ENCODE assay signal across 8 cellular contexts in genomic region chr12:49366652-49367380, GRCh38. TPM values are rescaled to one million over a fixed set of nuclear protein-coding genes. Genes with fewer than 3 reads are reported as not detected.
DNase-seq lines count a peak whose midpoint lies in the region; ATAC-seq and TF ChIP-seq lines count a peak whose summit lies in the region.

No MANE protein-coding gene starts in this region.

- H3K4me1 ChIP-seq in colonic mucosa (peaks cover 5% of the 10 kb centered on the region), left lung (peaks cover 7 to 25% of the 10 kb centered on the region in 2 donors)

- peak overlapping the region; percentile 83 for H3K27ac ChIP-seq in colonic mucosa
- peak overlapping the region; percentile 93 to 94 for H3K27ac ChIP-seq in left lung

- no peak for TF ChIP-seq CTCF in colonic mucosa (IDR thresholded peaks at IDR 0.05)
- TF ChIP-seq CTCF in left lung (IDR thresholded peaks at IDR 0.05) = peak in 1 of 2 donors; percentile 37

- no peaks in the 10 kb centered on the region for H3K9me3 ChIP-seq in colonic mucosa
- no peaks in the 10 kb centered on the region for H3K9me3 ChIP-seq in left lung

- H3K36me3 ChIP-seq in colonic mucosa (no peaks in the 10 kb centered on the region), left lung (no peaks in the 10 kb centered on the region)

- H3K4me3 ChIP-seq in colonic mucosa (peak overlapping the region; percentile 85), left lung (peak overlapping the region; percentile 77 to 83)

- DNase-seq in AML-193 (lab: John Stamatoyannopoulos, UW) (peak; percentile 79 to 81), NCI-H510A treated with DMSO at 0.1 percent for 48 hours (lab: John Stamatoyannopoulos, UW) (peak; percentile 92), colonic mucosa (peak; percentile 90), left lung (peak; percentile 86 to 98)
- peak; percentile 92 for DNase-seq in activated CD4-positive, alpha-beta T cell treated with anti-CD3 and anti-CD28 coated beads for 48 hours
- peak; percentile 86 to 95 for DNase-seq in stimulated activated CD4-positive, alpha-beta T cell treated with anti-CD3 and anti-CD28 coated beads, Interleukin-2, amount 100 ng/mL, for 24 hours

- H3K27me3 ChIP-seq in colonic mucosa (no peaks in the 10 kb centered on the region), left lung (no peaks in the 10 kb centered on the region)

- peak overlapping the region; percentile 88 to 94 for H3K9ac ChIP-seq in colonic mucosa (ENCODE audit: low read depth in 2 of 2, low read length in 2 of 2)

- peak; percentile 55 for ATAC-seq in GM19043 (IDR thresholded peaks at IDR 0.05; ENCODE audit: low read depth, unreplicated experiment)
- ATAC-seq in HG03439 (IDR thresholded peaks at IDR 0.05; ENCODE audit: unreplicated experiment) = peak; percentile 69
- ATAC-seq in left lung = peak; percentile 94

- intact Hi-C loops in colonic mucosa (cut with DNase I) (no loop called here), left lung (cut with DNase I) (no loop called here)

RNA-seq across cellular contexts. Expression of gene SPATS2, which starts 0.4 kb away (rescaled TPM):
- total RNA-seq in colonic mucosa (10 to 100 TPM; 17.2 to 21.9 TPM), left lung (10 to 100 TPM; 14.6 to 21.3 TPM)

RNA-seq across cellular contexts. Expression of gene DNAJC22, which starts 20.1 kb away (rescaled TPM):
- total RNA-seq in colonic mucosa (10 to 100 TPM; 29.0 to 34.2 TPM), left lung (1 to 10 TPM in 1 of 2 donors, under 1 TPM in 1; 0.21 to 2.7 TPM)

RNA-seq across cellular contexts. Expression of gene C1QL4, which starts 29.8 kb away (rescaled TPM):
- total RNA-seq in colonic mucosa (not detected), left lung (not detected)

RNA-seq across cellular contexts. Expression of gene TROAP, which starts 43.8 kb away (rescaled TPM):
- total RNA-seq in colonic mucosa (10 to 100 TPM; 11.8 to 51.8 TPM), left lung (1 to 10 TPM; 2.4 to 8.0 TPM)

Comparison
In these comparisons a context has a peak if more than half of its experiments do, and no peak if none do; other contexts are left out.
1. Peak in every context shown above with its lines: DNase-seq, ATAC-seq, H3K4me3 ChIP-seq and H3K27ac ChIP-seq.
2. RNA of gene DNAJC22, which starts 20.1 kb away (total RNA-seq): 29.0 to 34.2 TPM in colonic mucosa; 0.21 to 2.7 TPM in left lung; every median in the first group is over 4 times any median in the second.